ENCODE assay signal across 14 cellular contexts in the genomic region with DNA sequence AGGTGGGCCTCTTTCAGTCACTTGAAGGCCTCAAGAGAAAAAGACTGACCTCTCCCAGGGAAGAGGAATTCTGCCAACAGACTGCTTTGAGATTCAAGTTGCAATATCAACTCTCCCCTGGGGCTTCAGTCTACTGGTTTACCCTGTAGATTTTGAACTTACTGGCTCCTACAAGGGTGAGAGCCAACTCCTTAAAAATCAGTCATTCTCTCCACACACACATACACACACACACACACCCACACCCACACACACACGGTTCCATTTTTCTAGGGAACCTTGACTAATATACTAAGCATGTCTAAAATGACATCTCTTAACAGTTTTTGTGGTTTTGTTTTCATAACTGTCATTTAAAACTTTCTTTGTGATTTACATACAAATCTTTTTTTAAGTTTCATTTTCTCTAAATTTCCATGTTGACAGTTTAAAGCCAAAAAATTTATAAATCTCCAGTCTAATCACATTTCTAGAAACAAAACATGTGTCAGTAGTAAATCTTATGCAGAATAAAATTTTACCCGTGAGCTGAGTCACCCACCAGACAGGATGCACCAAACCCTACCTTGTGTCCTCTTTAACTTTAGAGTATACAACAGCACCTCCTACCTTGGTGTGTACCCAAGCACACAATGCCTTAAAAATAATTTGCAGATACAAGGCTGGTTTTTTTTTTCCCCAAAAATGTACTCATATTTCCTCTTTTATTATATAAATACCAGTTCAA.
A peak's percentile ranks its signal among the peaks of the same experiment; 100 is the strongest.
DNase-seq lines count a peak whose midpoint lies in the region; ATAC-seq and TF ChIP-seq lines count a peak whose summit lies in the region.
"Had no signal": no experiment of that assay in that cellular context is flagged by ENCODE, and none has a peak within 500 bp of the region (broad histone marks: within the 10 kb centered on the region; RNA-seq: fewer than 3 reads in every experiment).

No MANE protein-coding gene starts in this region.

- no peaks in the 10 kb centered on the region for H3K27me3 Mint-ChIP-seq in activated T-cell treated with anti-CD3 and anti-CD28 coated beads, Interleukin-2, amount 50 U/mL, for 24 hours
- H3K27me3 Mint-ChIP-seq in immature natural killer cell (ENCODE audit: low read depth in 3 of 3) = no peaks in the 10 kb centered on the region
- H3K27me3 Mint-ChIP-seq: B cell; dendritic cell treated with granulocyte-macrophage colony-stimulating factor and Interleukin-4, amounts not matched to agents 40 ng/mL and 50 ng/mL, for 4 days had no signal

- peak; percentile 91 for ATAC-seq in stimulated activated effector memory CD8-positive, alpha-beta T cell treated with anti-CD3 and anti-CD28 coated beads, Interleukin-12 subunit alpha, Interleukin-12 subunit beta, amount 100 ng/mL, for 72 hours
- no peak for ATAC-seq in HG03108 (IDR thresholded peaks at IDR 0.05; ENCODE audit: unreplicated experiment)
- ATAC-seq: HepG2 had no signal

- H3K4me3 ChIP-seq in choroid plexus epithelial cell (ENCODE audit: low read depth, low read length) = no peak overlapping the region
- H3K4me3 ChIP-seq: vagina had no signal

- TF ChIP-seq CTCF in choroid plexus epithelial cell (conservative IDR thresholded peaks at IDR 0.05; ENCODE audit: low read depth, low read length) = no peak

- peaks cover 6% of the 10 kb centered on the region for H3K9me3 Mint-ChIP-seq in activated T-cell treated with anti-CD3 and anti-CD28 coated beads, Interleukin-2, amount 50 U/mL, for 24 hours
- H3K9me3 Mint-ChIP-seq in stimulated activated effector memory CD8-positive, alpha-beta T cell treated with anti-CD3 and anti-CD28 coated beads, Interleukin-12 subunit alpha, Interleukin-12 subunit beta, amount 100 ng/mL, for 72 hours = no peaks in the 10 kb centered on the region
- no peaks in the 10 kb centered on the region for H3K9me3 Mint-ChIP-seq in immature natural killer cell
- H3K9me3 Mint-ChIP-seq: dendritic cell treated with granulocyte-macrophage colony-stimulating factor and Interleukin-4, amounts not matched to agents 40 ng/mL and 50 ng/mL, for 4 days; natural killer cell had no signal

- no peaks in the 10 kb centered on the region for H3K36me3 Mint-ChIP-seq in activated T-cell treated with anti-CD3 and anti-CD28 coated beads, Interleukin-2, amount 50 U/mL, for 24 hours (ENCODE audit: low read depth)
- peaks cover 5% of the 10 kb centered on the region for H3K36me3 Mint-ChIP-seq in stimulated activated effector memory CD8-positive, alpha-beta T cell treated with anti-CD3 and anti-CD28 coated beads, Interleukin-12 subunit alpha, Interleukin-12 subunit beta, amount 100 ng/mL, for 72 hours
- H3K36me3 Mint-ChIP-seq in immature natural killer cell = no peaks in the 10 kb centered on the region
- H3K36me3 Mint-ChIP-seq: natural killer cell had no signal

- peaks cover 40% of the 10 kb centered on the region for H3K4me1 Mint-ChIP-seq in activated T-cell treated with anti-CD3 and anti-CD28 coated beads, Interleukin-2, amount 50 U/mL, for 24 hours (ENCODE audit: low read depth)
- peaks cover 23% of the 10 kb centered on the region for H3K4me1 Mint-ChIP-seq in stimulated activated effector memory CD8-positive, alpha-beta T cell treated with anti-CD3 and anti-CD28 coated beads, Interleukin-12 subunit alpha, Interleukin-12 subunit beta, amount 100 ng/mL, for 72 hours
- peaks cover 3 to 6% of the 10 kb centered on the region in 2 donors for H3K4me1 Mint-ChIP-seq in immature natural killer cell
- H3K4me1 Mint-ChIP-seq: B cell had no signal

- peak overlapping the region; percentile 77 for H3K27ac Mint-ChIP-seq in activated T-cell treated with anti-CD3 and anti-CD28 coated beads, Interleukin-2, amount 50 U/mL, for 24 hours
- peak overlapping the region; percentile 23 for H3K27ac Mint-ChIP-seq in stimulated activated effector memory CD8-positive, alpha-beta T cell treated with anti-CD3 and anti-CD28 coated beads, Interleukin-12 subunit alpha, Interleukin-12 subunit beta, amount 100 ng/mL, for 72 hours
- no peak overlapping the region for H3K27ac Mint-ChIP-seq in immature natural killer cell
- H3K27ac Mint-ChIP-seq: B cell; dendritic cell treated with granulocyte-macrophage colony-stimulating factor and Interleukin-4, amounts not matched to agents 40 ng/mL and 50 ng/mL, for 4 days; natural killer cell had no signal

- no peak overlapping the region for H3K4me3 Mint-ChIP-seq in activated T-cell treated with anti-CD3 and anti-CD28 coated beads, Interleukin-2, amount 50 U/mL, for 24 hours
- no peak overlapping the region for H3K4me3 Mint-ChIP-seq in stimulated activated effector memory CD8-positive, alpha-beta T cell treated with anti-CD3 and anti-CD28 coated beads, Interleukin-12 subunit alpha, Interleukin-12 subunit beta, amount 100 ng/mL, for 72 hours
- no peak overlapping the region for H3K4me3 Mint-ChIP-seq in immature natural killer cell
- H3K4me3 Mint-ChIP-seq: B cell; dendritic cell treated with granulocyte-macrophage colony-stimulating factor and Interleukin-4, amounts not matched to agents 40 ng/mL and 50 ng/mL, for 4 days; natural killer cell had no signal

- no peak for DNase-seq in activated T-cell treated with anti-CD3 and anti-CD28 coated beads, Interleukin-2, amount 50 U/mL, for 24 hours
- DNase-seq in activated T-cell treated with anti-CD3 and anti-CD28 coated beads for 4 hours (no peak), OCI-M1 (lab: John Stamatoyannopoulos, UW) (peak; percentile 45), choroid plexus epithelial cell (ENCODE audit: low read depth) (peak; percentile 86), immature natural killer cell (no peak), NAMALWA (ENCODE audit: low spot score) (no peak)
- no peak for DNase-seq in stimulated activated effector memory CD8-positive, alpha-beta T cell treated with anti-CD3 and anti-CD28 coated beads, Interleukin-12 subunit alpha, Interleukin-12 subunit beta, amount 100 ng/mL, for 72 hours (ENCODE audit: low spot score in 2 of 2)
- DNase-seq: natural killer cell, SHP77 had no signal

Comparison
In these comparisons a context has a peak if more than half of its experiments do, and no peak if none do; other contexts are left out.
1. DNase-seq: peak in OCI-M1 (single experiment) and choroid plexus epithelial cell (single experiment); none in activated T-cell treated with anti-CD3 and anti-CD28 coated beads, Interleukin-2, amount 50 U/mL, for 24 hours (single experiment), activated T-cell treated with anti-CD3 and anti-CD28 coated beads for 4 hours (single experiment), stimulated activated effector memory CD8-positive, alpha-beta T cell treated with anti-CD3 and anti-CD28 coated beads, Interleukin-12 subunit alpha, Interleukin-12 subunit beta, amount 100 ng/mL, for 72 hours (0 of 2), immature natural killer cell (0 of 3) and NAMALWA (single experiment).
2. H3K27ac Mint-ChIP-seq: peak in activated T-cell treated with anti-CD3 and anti-CD28 coated beads, Interleukin-2, amount 50 U/mL, for 24 hours (single experiment) and stimulated activated effector memory CD8-positive, alpha-beta T cell treated with anti-CD3 and anti-CD28 coated beads, Interleukin-12 subunit alpha, Interleukin-12 subunit beta, amount 100 ng/mL, for 72 hours (single experiment); none in immature natural killer cell (0 of 6).